Comparison of ENCODE assay signal across 8 cellular contexts in genomic region chr17:81867952-81868673, GRCh38. TPM values are rescaled to one million over a fixed set of nuclear protein-coding genes. Genes with fewer than 3 reads are reported as not detected.
DNase-seq lines count a peak whose midpoint lies in the region; ATAC-seq and TF ChIP-seq lines count a peak whose summit lies in the region.

No MANE protein-coding gene starts in this region.

- peaks cover 35% of the 10 kb centered on the region for H4K20me1 ChIP-seq in PC-9 (ENCODE audit: insufficient read depth)

- peaks cover 5% of the 10 kb centered on the region; the same call in 1 of the 2 replicates for H3K36me3 ChIP-seq in PC-9 (ENCODE audit: low read depth)
- H3K36me3 ChIP-seq in duodenal mucosa (ENCODE audit: control insufficient read depth in 1 of 2, insufficient read depth in 2 of 2, low read length in 2 of 2) = peaks cover 17 to 28% of the 10 kb centered on the region in 2 donors
- H3K36me3 ChIP-seq in psoas muscle (ENCODE audit: insufficient read depth in 1 of 2, low read depth in 1 of 2) = peaks cover 0 to 54% of the 10 kb centered on the region in 2 donors

- CTCF ChIA-PET in PC-9 (lab: Charles Lee) = interaction anchor here (0.7 kb wide), 1 partner anchor 133 kb away, joined by 9 read pairs; no protein-coding TSS in a partner anchor

- peak overlapping the region; percentile 35 to 81 for H3K9ac ChIP-seq in duodenal mucosa (ENCODE audit: low read depth in 1 of 2, low read length in 2 of 2)

- H3K9me3 ChIP-seq in PC-9 (ENCODE audit: insufficient read depth, low read depth) (no peaks in the 10 kb centered on the region), duodenal mucosa (ENCODE audit: control insufficient read depth in 1 of 2, low read length in 2 of 2) (no peaks in the 10 kb centered on the region), psoas muscle (no peaks in the 10 kb centered on the region)

- H3K27me3 ChIP-seq in PC-9 (ENCODE audit: insufficient read depth, low read depth) (no peaks in the 10 kb centered on the region), duodenal mucosa (ENCODE audit: control insufficient read depth in 1 of 2, insufficient read depth in 2 of 2, low read length in 2 of 2) (no peaks in the 10 kb centered on the region), psoas muscle (ENCODE audit: insufficient read depth in 3 of 3, low read length in 2 of 3) (no peaks in the 10 kb centered on the region)

- DNase-seq in PC-9 = no peak
- no peak for DNase-seq in psoas muscle
- DNase-seq in cortex of kidney (lab: John Stamatoyannopoulos, UW) = no peak
- DNase-seq in hippocampal formation (lab: John Stamatoyannopoulos, UW) = no peak

- H3K9me2 ChIP-seq in PC-9 (ENCODE audit: insufficient read depth) = no peaks in the 10 kb centered on the region

- no peak overlapping the region for H3K27ac ChIP-seq in PC-9
- peak overlapping the region; percentile 67 for H3K27ac ChIP-seq in duodenal mucosa (ENCODE audit: low read depth, low read length)
- H3K27ac ChIP-seq in psoas muscle = peak overlapping the region; percentile 99

- WGBS in psoas muscle, 3 donors = 53 to 75% (median 57%) methylated on average over 28 to 31 of the region's 31 CpGs

- peaks cover 66% of the 10 kb centered on the region for H3F3A ChIP-seq in PC-9 (ENCODE audit: insufficient read depth, low read depth)

- H3K4me3 ChIP-seq in PC-9 (no peak overlapping the region), duodenal mucosa (ENCODE audit: low read depth in 1 of 2, low read length in 2 of 2) (peak overlapping the region in 1 of 2 donors; percentile 16), psoas muscle (no peak overlapping the region)

- no peak overlapping the region for H3K4me2 ChIP-seq in PC-9

- intact Hi-C loops in PC-9 (cut with micrococcal nuclease; ENCODE audit: unreplicated experiment) (loop anchor here (1.0 to 5.0 kb wide), 2 partner anchors 44 to 59 kb away; partner anchors contain the start of gene MAFG), psoas muscle (cut with DNase I) (loop anchor here in 1 of 2 donors (2.0 to 5.0 kb wide), 2 partner anchors 69 to 153 kb away; partner anchors contain the start of gene PYCR1)

- H2AFZ ChIP-seq in PC-9 = no peak overlapping the region

- no peak for ATAC-seq in psoas muscle
- no peak for ATAC-seq in GM18502 (IDR thresholded peaks at IDR 0.05; ENCODE audit: poor library complexity, unreplicated experiment)
- ATAC-seq in HG02884 (IDR thresholded peaks at IDR 0.05; ENCODE audit: unreplicated experiment) = no peak

- POLR2A ChIA-PET in PC-9 (lab: Charles Lee; ENCODE audit: unreplicated experiment) = interaction anchor here (0.5 kb wide), 1 partner anchor 154 kb away, joined by 11 read pairs; the partner anchor contains the start of gene CENPX

- in situ Hi-C loops in GM18951 (cut with MboI; ENCODE audit: low sequenced_read_pairs, unreplicated experiment) = no loop called here

- TSS peak; percentile 31 for BruUV-seq in PC-9 (replicated peaks; lab: Mats Ljungman, UMichigan)

- TF ChIP-seq CTCF in PC-9 (conservative IDR thresholded peaks at IDR 0.05) (no peak), psoas muscle (IDR thresholded peaks at IDR 0.05) (no peak)

- TF ChIP-seq POLR2A in GM18951 (IDR thresholded peaks at IDR 0.05; ENCODE audit: extremely low read depth, insufficient read depth, insufficient read length) = peak; percentile 41

- 0 out of 2 replicates have a peak, but pooled peaks cover 14% of the 10 kb centered on the region for H3K4me1 ChIP-seq in PC-9 (replicated peaks; ENCODE audit: insufficient read depth)
- H3K4me1 ChIP-seq in duodenal mucosa (ENCODE audit: control insufficient read depth in 1 of 2, insufficient read depth in 2 of 2, low read length in 2 of 2) = peaks cover 68 to 77% of the 10 kb centered on the region in 2 donors
- peaks cover 45% of the 10 kb centered on the region for H3K4me1 ChIP-seq in psoas muscle

- peaks cover 45% of the 10 kb centered on the region for H3K79me2 ChIP-seq in PC-9 (ENCODE audit: low read depth)

RNA-seq across cellular contexts. Expression of gene ARHGDIA, which starts 3.0 kb away (rescaled TPM):
- total RNA-seq in PC-9 (2021) = 242 and 309 TPM in 2 replicates
- total RNA-seq in psoas muscle = 100 to 1,000 TPM in 3 of 4 donors, 10 to 100 TPM in 1; 88.3 to 192 (median 160) TPM
- polyA plus RNA-seq in psoas muscle = 100 to 1,000 TPM in 2 of 3 donors, 10 to 100 TPM in 1; 79.1 to 268 (median 100) TPM

RNA-seq across cellular contexts. Expression of gene P4HB, which starts 7.8 kb away (rescaled TPM):
- total RNA-seq in PC-9 (2021) (636 and 782 TPM in 2 replicates), psoas muscle (100 to 1,000 TPM; 244 to 361 (median 296) TPM)
- polyA plus RNA-seq in psoas muscle = 100 to 1,000 TPM; 236 to 384 (median 267) TPM

RNA-seq across cellular contexts. Expression of gene ALYREF, which starts 23.3 kb away (rescaled TPM):
- total RNA-seq in PC-9 (2021) = 138 and 156 TPM in 2 replicates
- total RNA-seq in psoas muscle = 10 to 100 TPM; 23.0 to 58.4 (median 47.1) TPM
- 10 to 100 TPM; 37.5 to 79.8 (median 43.8) TPM for polyA plus RNA-seq in psoas muscle

RNA-seq across cellular contexts. Expression of gene ANAPC11, which starts 23.4 kb away (rescaled TPM):
- total RNA-seq in PC-9 (2021) (187 and 256 TPM in 2 replicates), psoas muscle (100 to 1,000 TPM; 118 to 208 (median 135) TPM)
- polyA plus RNA-seq in psoas muscle = 100 to 1,000 TPM; 273 to 369 (median 323) TPM

RNA-seq across cellular contexts. Expression of gene PPP1R27, which starts 33.3 kb away (rescaled TPM):
- total RNA-seq in PC-9 (2021) = not detected in 2 replicates
- 1,000 to 10,000 TPM in 3 of 4 donors, 100 to 1,000 TPM in 1; 976 to 2,217 (median 1,286) TPM for total RNA-seq in psoas muscle
- polyA plus RNA-seq in psoas muscle = 100 to 1,000 TPM; 296 to 661 (median 603) TPM
